8 cellular contexts compared by ENCODE assay signal in the genomic region with DNA sequence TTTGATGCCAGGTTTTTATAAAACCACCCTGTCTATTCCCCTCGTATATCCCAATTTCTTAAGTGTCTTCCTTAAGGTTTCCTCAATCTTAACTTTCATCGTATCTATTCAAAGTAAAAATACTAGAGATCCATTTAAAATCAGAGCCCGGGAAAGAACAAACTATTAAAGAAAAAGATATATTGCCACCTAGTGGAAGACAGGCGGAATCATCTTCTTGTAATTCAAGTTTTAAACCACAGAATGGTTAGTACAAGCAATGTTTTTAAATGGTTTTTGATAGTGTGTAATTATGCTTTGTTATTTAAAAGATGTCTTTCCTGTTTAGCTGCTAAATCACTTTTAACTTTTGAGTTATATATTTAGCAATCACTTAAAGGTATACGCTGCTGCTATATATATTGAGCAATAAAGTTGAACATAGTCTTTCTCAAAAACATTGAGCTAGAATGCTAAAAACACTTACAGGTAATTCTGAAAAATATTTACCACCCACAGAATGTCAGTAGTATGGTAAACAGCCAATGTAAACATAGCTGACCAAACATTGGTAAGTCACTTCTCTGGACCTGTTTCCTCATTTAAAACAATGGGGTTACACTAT. TPM values are rescaled to one million over a fixed set of nuclear protein-coding genes. Genes with fewer than 3 reads are reported as not detected.
DNase-seq lines count a peak whose midpoint lies in the region; FAIRE-seq and TF ChIP-seq lines count a peak whose summit lies in the region.

No MANE protein-coding gene starts in this region.

- H3K79me2 ChIP-seq in fibroblast of lung (ENCODE audit: control insufficient read depth, insufficient read depth, low read length), result no peaks in the 10 kb centered on the region

- H4K20me1 ChIP-seq in fibroblast of lung (ENCODE audit: control insufficient read depth, extremely low read depth, insufficient read depth, low read length), result no peaks in the 10 kb centered on the region

- TF ChIP-seq CTCF in HL-60 (IDR thresholded peaks at IDR 0.05; ENCODE audit: insufficient read depth, low read length), result peak; percentile 43
- peak in 1 of 2 donors; percentile 59 for TF ChIP-seq CTCF in fibroblast of lung (conservative IDR thresholded peaks at IDR 0.05 in 1 of 2, IDR thresholded peaks at IDR 0.05 in 1 of 2; ENCODE audit: low read depth in 1 of 2, low read length in 2 of 2)

- H3K9me3 ChIP-seq in fibroblast of lung (ENCODE audit: control insufficient read depth, insufficient read depth, low read depth, low read length), result no peaks in the 10 kb centered on the region
- H3K9me3 ChIP-seq in small intestine (ENCODE audit: control insufficient read depth, low read depth), result no peaks in the 10 kb centered on the region

- H3K27me3 ChIP-seq in HL-60 (ENCODE audit: insufficient read depth, poor library complexity, severe bottlenecking) (peaks cover 5% of the 10 kb centered on the region), fibroblast of lung (ENCODE audit: control insufficient read depth, insufficient read depth, low read length) (no peaks in the 10 kb centered on the region), small intestine (ENCODE audit: control insufficient read depth in 2 of 2, insufficient read depth in 2 of 2, low read length in 2 of 2) (peaks cover 0 to 2% of the 10 kb centered on the region in 2 donors)

- intact Hi-C loops in head of caudate nucleus (cut with DNase I), result loop anchor here (2.0 to 10.0 kb wide), 2 partner anchors 31 to 1261 kb away; no protein-coding TSS in a partner anchor

- H3K4me2 ChIP-seq in fibroblast of lung (ENCODE audit: extremely low read depth, insufficient read depth, low read length), result no peak overlapping the region

- H3K27ac ChIP-seq in HL-60 (replicated peaks) (no peak overlapping the region), fibroblast of lung (ENCODE audit: insufficient read depth, low read length) (no peak overlapping the region), small intestine (ENCODE audit: low read depth in 1 of 2, low read length in 1 of 2) (no peak overlapping the region)

- H3K36me3 ChIP-seq in fibroblast of lung (ENCODE audit: control insufficient read depth, insufficient read depth, low read length), result no peaks in the 10 kb centered on the region
- no peaks in the 10 kb centered on the region for H3K36me3 ChIP-seq in small intestine (ENCODE audit: control insufficient read depth in 2 of 2, insufficient read depth in 2 of 2, low read length in 2 of 2)

- H3K9ac ChIP-seq in fibroblast of lung (ENCODE audit: insufficient read depth, low read length), result no peak overlapping the region

- DNase-seq in DMS79 treated with DMSO at 0.1 percent for 48 hours (lab: John Stamatoyannopoulos, UW) (peak; percentile 3), HL-60 (ENCODE audit: low read depth in 1 of 2, low spot score in 1 of 2) (no peak), RPMI7951 (ENCODE audit: low read depth) (peak; percentile 50), fibroblast of lung (ENCODE audit: low read depth in 2 of 2) (peak; percentile 44 to 76), small intestine (peak; percentile 28), inferior parietal cortex (ENCODE audit: extremely low spot score) (no peak), anterior cingulate cortex (lab: John Stamatoyannopoulos, UW) (no peak), head of caudate nucleus (no peak)

- FAIRE-seq in small intestine (lab: Jason Lieb, UNC), result peak; percentile 93

- H3K4me1 ChIP-seq in fibroblast of lung (ENCODE audit: control insufficient read depth, extremely low read depth, insufficient read depth, low read length), result peaks cover 10% of the 10 kb centered on the region
- no peaks in the 10 kb centered on the region for H3K4me1 ChIP-seq in small intestine (ENCODE audit: control insufficient read depth in 2 of 2, insufficient read depth in 1 of 2, low read depth in 1 of 2, low read length in 1 of 2)

- WGBS in small intestine, 3 donors, result 4 to 7% (median 5%) methylated on average over 5 of the region's 5 CpGs

- H3K4me3 ChIP-seq in HL-60 (replicated peaks; ENCODE audit: insufficient read depth, low read length) (no peak overlapping the region), fibroblast of lung (replicated peaks in 1 of 4; ENCODE audit: control extremely low read depth in 1 of 4, insufficient read depth in 1 of 4, low read depth in 3 of 4, low read length in 4 of 4) (no peak overlapping the region), small intestine (ENCODE audit: low read depth in 1 of 2, low read length in 2 of 2) (no peak overlapping the region)

- H2AFZ ChIP-seq in fibroblast of lung (ENCODE audit: low read length), result no peak overlapping the region

RNA-seq across cellular contexts. Expression of gene PRDM8, which starts 18.2 kb away (rescaled TPM):
- total RNA-seq in RPMI7951 (2014; rRNA removed; shearing (Covaris generic)), result 6.4 and 11.7 TPM in 2 replicates
- total RNA-seq in fibroblast of lung, result 2.6 and 8.8 TPM in 2 replicates
- polyA plus RNA-seq in fibroblast of lung (3.3 and 8.5 TPM in 2 replicates), small intestine (1 to 10 TPM in 1 of 3 donors, under 1 TPM in 1, not detected in 1; 0.27 to 2.0 TPM)
- polyA plus RNA-seq in fibroblast of lung (2012), result 7.0 and 11.8 TPM in 2 replicates
- polyA minus RNA-seq in fibroblast of lung (ENCODE audit: low replicate concordance), result 4.7 and 5.3 TPM in 2 replicates

RNA-seq across cellular contexts. Expression of gene FGF5, which starts 50.9 kb away (rescaled TPM):
- 3.1 and 5.4 TPM in 2 replicates for total RNA-seq in RPMI7951 (2014; rRNA removed; shearing (Covaris generic))
- 5.4 and 25.8 TPM in 2 replicates for total RNA-seq in fibroblast of lung
- polyA plus RNA-seq in fibroblast of lung (56.4 and 123 TPM in 2 replicates), small intestine (under 1 TPM in 1 of 3 donors, not detected in 2; 0.10 TPM)
- 33.7 and 102 TPM in 2 replicates for polyA plus RNA-seq in fibroblast of lung (2012)
- polyA minus RNA-seq in fibroblast of lung (ENCODE audit: low replicate concordance), result 90.1 and 466 TPM in 2 replicates

Comparison
In these comparisons a context has a peak if more than half of its experiments do, and no peak if none do; other contexts are left out.
1. DNase-seq: peak in DMS79 treated with DMSO at 0.1 percent for 48 hours (single experiment), RPMI7951 (single experiment), fibroblast of lung (2 of 2) and small intestine (single experiment); none in HL-60 (0 of 2), inferior parietal cortex (single experiment), anterior cingulate cortex (0 of 58) and head of caudate nucleus (0 of 42).